ENCODE assay signal across 14 cellular contexts in the genomic region with DNA sequence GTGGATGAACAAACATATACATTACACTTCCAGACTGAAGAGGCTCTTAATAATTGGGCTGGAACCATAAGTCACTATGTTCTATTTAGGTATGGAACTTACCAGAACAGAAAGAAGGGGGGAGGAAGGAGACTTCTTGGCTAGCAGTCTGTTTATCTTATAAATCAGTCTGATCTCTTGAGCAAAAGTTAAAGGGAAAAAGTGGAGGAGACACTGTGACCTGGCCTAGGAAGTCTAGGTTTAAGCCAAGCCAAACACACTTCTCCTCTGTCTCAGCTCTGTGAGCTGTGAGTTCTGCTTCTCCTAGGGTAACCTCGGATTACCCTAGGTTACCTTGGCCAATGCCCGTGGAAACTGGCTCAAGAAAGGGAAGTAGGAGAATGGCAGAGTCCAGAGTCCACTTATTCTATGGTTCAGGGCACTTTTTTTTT.
A peak's percentile ranks its signal among the peaks of the same experiment; 100 is the strongest.
DNase-seq lines count a peak whose midpoint lies in the region; ATAC-seq, FAIRE-seq and TF ChIP-seq lines count a peak whose summit lies in the region.
"Had no signal": no experiment of that assay in that cellular context is flagged by ENCODE, and none has a peak within 500 bp of the region (broad histone marks: within the 10 kb centered on the region; RNA-seq: fewer than 3 reads in every experiment).

No MANE protein-coding gene starts in this region.

- no peaks in the 10 kb centered on the region for H3K79me1 ChIP-seq in IMR-90 (ENCODE audit: low read depth in 1 of 2, low read length in 2 of 2)

- TF ChIP-seq POLR2A in A549 (IDR thresholded peaks at IDR 0.05; ENCODE audit: low read length) = no peak
- TF ChIP-seq POLR2A in IMR-90 (IDR thresholded peaks at IDR 0.05; ENCODE audit: low read depth, low read length) = no peak

- peak overlapping the region; percentile 35; the same call in 1 of the 2 replicates for H3K4ac ChIP-seq in IMR-90 (ENCODE audit: low read depth, low read length)

- no peak overlapping the region for H3K56ac ChIP-seq in IMR-90 (ENCODE audit: extremely low read depth, insufficient read depth, low read length)

- H4K91ac ChIP-seq in IMR-90 (ENCODE audit: insufficient read depth, low read depth, low read length) = no peak overlapping the region

- H3K9me3 ChIP-seq in A549 = peaks cover 20% of the 10 kb centered on the region
- H3K9me3 ChIP-seq in IMR-90 (ENCODE audit: control insufficient read depth, insufficient read depth, low read length) = no peaks in the 10 kb centered on the region
- H3K9me3 ChIP-seq in astrocyte (ENCODE audit: insufficient read depth, low read depth, low read length) = no peaks in the 10 kb centered on the region
- no peaks in the 10 kb centered on the region for H3K9me3 ChIP-seq in mucosa of descending colon
- H3K9me3 ChIP-seq in Karpas-422 (ENCODE audit: low read length) = no peaks in the 10 kb centered on the region

- no peak overlapping the region for H2BK120ac ChIP-seq in IMR-90 (ENCODE audit: low read depth, low read length)

- in situ Hi-C loops in IMR-90 (cut with MboI; ENCODE audit: low sequenced_read_pairs) = no loop called here

- H4K5ac ChIP-seq in IMR-90 (ENCODE audit: low read depth, low read length) = no peak overlapping the region

- H2AK5ac ChIP-seq in IMR-90 (ENCODE audit: low read depth, low read length) = no peak overlapping the region

- H4K8ac ChIP-seq in IMR-90 (ENCODE audit: low read depth in 2 of 2, low read length in 2 of 2) = no peak overlapping the region

- no peak overlapping the region for H2BK20ac ChIP-seq in IMR-90 (ENCODE audit: low read depth, low read length)

- H2AFZ ChIP-seq in IMR-90 (replicated peaks; ENCODE audit: low read length, poor library complexity) = peak overlapping the region; percentile 53
- H2AFZ ChIP-seq in astrocyte (ENCODE audit: low read depth, low read length) = no peak overlapping the region
- no peak overlapping the region for H2AFZ ChIP-seq in Karpas-422 (ENCODE audit: low read length)

- TF ChIP-seq CTCF in A549 (IDR thresholded peaks at IDR 0.05) = no peak
- no peak for TF ChIP-seq CTCF in IMR-90 (conservative IDR thresholded peaks at IDR 0.05; ENCODE audit: low read depth, low read length)
- no peak for TF ChIP-seq CTCF in astrocyte (IDR thresholded peaks at IDR 0.05; ENCODE audit: insufficient read depth, low read depth, low read length)
- TF ChIP-seq CTCF in mucosa of descending colon (IDR thresholded peaks at IDR 0.05) = no peak

- H3K4me1 ChIP-seq in A549 (peaks cover 66% of the 10 kb centered on the region), IMR-90 (ENCODE audit: control insufficient read depth, insufficient read depth, low read length) (peaks cover 7% of the 10 kb centered on the region; the same call in 1 of the 2 replicates), astrocyte (ENCODE audit: insufficient read depth, low read length) (peaks cover 5% of the 10 kb centered on the region), mucosa of descending colon (ENCODE audit: low read depth) (peaks cover 11% of the 10 kb centered on the region), Karpas-422 (ENCODE audit: low read length) (peaks cover 19% of the 10 kb centered on the region)

- ATAC-seq in A549 (peak; percentile 40 to 83; a peak in 5 of 6 replicates), IMR-90 (ENCODE audit: low read depth) (0 out of 2 replicates have a peak, but pooled peaks have one; percentile 18), mucosa of descending colon (peak; percentile 77)

- H3K27me3 Mint-ChIP-seq in astrocyte (ENCODE audit: low read depth, unreplicated experiment) = no peaks in the 10 kb centered on the region

- 0 out of 2 replicates have a peak overlapping the region, but pooled peaks have one; percentile 11 for H3K23ac ChIP-seq in IMR-90 (ENCODE audit: low read depth, low read length)

- H3K9me2 ChIP-seq in Karpas-422 (replicated peaks; ENCODE audit: insufficient read depth, low read length) = 0 out of 2 replicates have a peak, but pooled peaks cover 3% of the 10 kb centered on the region

- DNase-seq in A549 (ENCODE audit: low read depth in 1 of 2, low spot score in 1 of 2) (peak in 1 of 2 experiments; percentile 88), IMR-90 (no peak), astrocyte (ENCODE audit: low read depth) (peak; percentile 23), mucosa of descending colon (peak in 1 of 3 donors; percentile 53), COR-L47 (lab: John Stamatoyannopoulos, UW) (no peak), Karpas-422 (no peak), NCI-H2029 (lab: John Stamatoyannopoulos, UW) (no peak)
- no peak for DNase-seq in activated CD4-positive, alpha-beta T cell treated with anti-CD3 and anti-CD28 coated beads, Interleukin-2, amount 50 U/mL, for 4 hours
- DNase-seq: activated CD8-positive, alpha-beta memory T cell treated with anti-CD3 and anti-CD28 coated beads, Interleukin-2, amount 50 U/mL, for 4 hours; foreskin fibroblast; HFFc6; left cardiac atrium; NCI-H526 had no signal

- WGBS in A549 (ENCODE audit: missing lambda C conversion rate) = 2% methylated on average over 2 of the region's 2 CpGs
- 80% methylated on average over 1 of the region's 2 CpGs; no CpG with 5 or more reads in 1 of the 2 experiments for WGBS in IMR-90 (ENCODE audit: extremely low coverage in 2 of 2, insufficient read length in 1 of 2), 2 experiments

- H2BK5ac ChIP-seq in IMR-90 (ENCODE audit: low read depth, low read length, poor library complexity, severe bottlenecking) = no peak overlapping the region

- H3K9me3 Mint-ChIP-seq in astrocyte (ENCODE audit: unreplicated experiment) = peaks cover 2% of the 10 kb centered on the region
- H3K9me3 Mint-ChIP-seq: HFFc6 had no signal

- H2AK9ac ChIP-seq in IMR-90 (replicated peaks; ENCODE audit: low read depth, low read length, poor library complexity) = no peak overlapping the region

- H3K9ac ChIP-seq in IMR-90 (ENCODE audit: low read depth, low read length) = no peak overlapping the region
- no peak overlapping the region for H3K9ac ChIP-seq in astrocyte (ENCODE audit: low read length)
- no peak overlapping the region for H3K9ac ChIP-seq in Karpas-422 (ENCODE audit: low read length)
- H3K9ac ChIP-seq: BLaER1 had no signal

- H3K79me2 ChIP-seq in astrocyte (ENCODE audit: insufficient read depth, low read length) (no peaks in the 10 kb centered on the region), Karpas-422 (ENCODE audit: low read length) (no peaks in the 10 kb centered on the region)

- peak; percentile 89 for FAIRE-seq in A549 (lab: Jason Lieb, UNC)
- FAIRE-seq in astrocyte (lab: Jason Lieb, UNC) = no peak

- no peak overlapping the region for H3K27ac Mint-ChIP-seq in astrocyte (ENCODE audit: unreplicated experiment)
- H3K27ac Mint-ChIP-seq: HFFc6 had no signal

- peaks cover 9% of the 10 kb centered on the region for H3K4me1 Mint-ChIP-seq in astrocyte (ENCODE audit: low read depth, unreplicated experiment)

- H3K27ac ChIP-seq in A549 = peak overlapping the region; percentile 88 to 91
- H3K27ac ChIP-seq in IMR-90 (ENCODE audit: insufficient read depth, low read length) = no peak overlapping the region
- no peak overlapping the region for H3K27ac ChIP-seq in astrocyte (ENCODE audit: low read depth, low read length)
- H3K27ac ChIP-seq in Karpas-422 (ENCODE audit: low read length) = no peak overlapping the region
- H3K27ac ChIP-seq: BLaER1 had no signal

- H3K18ac ChIP-seq in IMR-90 (ENCODE audit: low read depth, low read length) = peak overlapping the region; percentile 56; the same call in 1 of the 2 replicates

- no peak overlapping the region for H3K4me3 ChIP-seq in A549
- no peak overlapping the region for H3K4me3 ChIP-seq in IMR-90 (ENCODE audit: insufficient read depth, low read depth, low read length)
- H3K4me3 ChIP-seq in astrocyte (ENCODE audit: insufficient read depth, low read depth, low read length) = no peak overlapping the region
- no peak overlapping the region for H3K4me3 ChIP-seq in mucosa of descending colon
- H3K4me3 ChIP-seq in Karpas-422 (ENCODE audit: low read length) = no peak overlapping the region
- H3K4me3 ChIP-seq: BLaER1 had no signal

- H3K14ac ChIP-seq in IMR-90 (replicated peaks; ENCODE audit: low read depth, low read length) = peak overlapping the region; percentile 58; the same call in 1 of the 2 replicates

- TF ChIP-seq RAD21 in A549 (conservative IDR thresholded peaks at IDR 0.05 in 1 of 2, IDR thresholded peaks at IDR 0.05 in 1 of 2) (peak; percentile 3 to 42; a peak in 1 of 5 replicates), IMR-90 (IDR thresholded peaks at IDR 0.05; ENCODE audit: low read length) (no peak)

- intact Hi-C loops in IMR-90 (cut with micrococcal nuclease) (no loop called here), mucosa of descending colon (cut with DNase I, micrococcal nuclease) (no loop called here)

- H3K9me1 ChIP-seq in IMR-90 (ENCODE audit: insufficient read depth, low read length) = peaks cover 3% of the 10 kb centered on the region; the same call in 1 of the 2 replicates

- no peak overlapping the region for H3K4me3 Mint-ChIP-seq in astrocyte (ENCODE audit: unreplicated experiment)
- H3K4me3 Mint-ChIP-seq: HFFc6 had no signal

- H2BK15ac ChIP-seq in IMR-90 (ENCODE audit: low read depth, low read length) = no peak overlapping the region

- H3K4me2 ChIP-seq in A549 (peak overlapping the region; percentile 62), IMR-90 (ENCODE audit: low read depth, low read length) (no peak overlapping the region), astrocyte (ENCODE audit: low read length) (no peak overlapping the region), Karpas-422 (ENCODE audit: low read depth, low read length, poor library complexity, severe bottlenecking) (no peak overlapping the region)
- H3K4me2 ChIP-seq: BLaER1 had no signal

- POLR2A ChIA-PET in A549 (lab: Yijun Ruan, JAX) (interaction anchor here (1.7 to 2.9 kb wide), 2 partner anchors 23 to 95 kb away, joined by 5 to 12 read pairs; a partner anchor contains a TSS), IMR-90 (lab: Charles Lee; ENCODE audit: unreplicated experiment) (no interaction called here)

- BruUV-seq in IMR-90 (replicated peaks; lab: Mats Ljungman, UMichigan) = no TSS peak

- TF ChIP-seq EP300 in A549 (IDR thresholded peaks at IDR 0.05) = peak; percentile 64 to 81; a peak in 4 of 5 replicates

- H3K36me3 ChIP-seq in IMR-90 (ENCODE audit: control insufficient read depth, insufficient read depth, low read length) (no peaks in the 10 kb centered on the region), astrocyte (ENCODE audit: insufficient read depth, low read length) (no peaks in the 10 kb centered on the region), mucosa of descending colon (ENCODE audit: low read depth) (no peaks in the 10 kb centered on the region), Karpas-422 (ENCODE audit: insufficient read depth, low read length) (no peaks in the 10 kb centered on the region)

- no peaks in the 10 kb centered on the region for H3K27me3 ChIP-seq in IMR-90 (ENCODE audit: control insufficient read depth, insufficient read depth, low read length)
- no peaks in the 10 kb centered on the region for H3K27me3 ChIP-seq in astrocyte (ENCODE audit: insufficient read depth, low read length)
- H3K27me3 ChIP-seq in Karpas-422 (ENCODE audit: low read length) = no peaks in the 10 kb centered on the region
- H3K27me3 ChIP-seq: BLaER1 had no signal

- CTCF ChIA-PET in A549 (lab: Yijun Ruan, JAX) (interaction anchor here (1.5 to 2.7 kb wide), 2 partner anchors 22 to 104 kb away, joined by 3 to 9 read pairs; no protein-coding TSS in a partner anchor), IMR-90 (lab: Yijun Ruan, JAX) (no interaction called here)

- dilution Hi-C loops in IMR-90 (cut with HindIII; ENCODE audit: low sequenced_read_pairs, unreplicated experiment) = no loop called here

- H4K20me1 ChIP-seq in IMR-90 (ENCODE audit: insufficient read depth, low read length) (no peaks in the 10 kb centered on the region), astrocyte (ENCODE audit: insufficient read depth, low read length) (no peaks in the 10 kb centered on the region), Karpas-422 (ENCODE audit: insufficient read depth, low read depth, low read length) (no peaks in the 10 kb centered on the region)
- H4K20me1 ChIP-seq: BLaER1 had no signal

- H3K36me3 Mint-ChIP-seq in astrocyte (ENCODE audit: low read depth, unreplicated experiment) = peaks cover 5% of the 10 kb centered on the region

Comparison
In these comparisons a context has a peak if more than half of its experiments do, and no peak if none do; other contexts are left out.
1. ATAC-seq: peak in every context shown above with its lines; median percentile 77 in mucosa of descending colon; 62 in A549; 18 in IMR-90.
2. H3K27ac ChIP-seq: peak in A549 (2 of 2); none in IMR-90 (single experiment), astrocyte (single experiment) and Karpas-422 (single experiment).